Comparison of ENCODE assay signal across 1 cellular context in genomic region chr9:96777539-96777864, GRCh38.
TF ChIP-seq lines count a peak whose summit lies in the region.

No MANE protein-coding gene starts in this region.

TF ChIP-seq in HepG2, 621 proteins besides CTCF, POLR2A, EP300 and RAD21:
- TF ChIP-seq PRDM15 (CRISPR knock-in tag; IDR thresholded peaks at IDR 0.05) (peak; percentile 31; the same call in 1 of the 2 replicates), HIC2 (CRISPR knock-in tag; IDR thresholded peaks at IDR 0.05; ENCODE audit: low read depth) (no peak), KLF12 (CRISPR knock-in tag; IDR thresholded peaks at IDR 0.05; ENCODE audit: borderline replicate concordance) (0 out of 2 replicates have a peak, but pooled peaks have one; percentile 14)
TF ChIP-seq in HepG2: peak in this region for 2.
